22 cellular contexts compared by ENCODE assay signal in the genomic region with DNA sequence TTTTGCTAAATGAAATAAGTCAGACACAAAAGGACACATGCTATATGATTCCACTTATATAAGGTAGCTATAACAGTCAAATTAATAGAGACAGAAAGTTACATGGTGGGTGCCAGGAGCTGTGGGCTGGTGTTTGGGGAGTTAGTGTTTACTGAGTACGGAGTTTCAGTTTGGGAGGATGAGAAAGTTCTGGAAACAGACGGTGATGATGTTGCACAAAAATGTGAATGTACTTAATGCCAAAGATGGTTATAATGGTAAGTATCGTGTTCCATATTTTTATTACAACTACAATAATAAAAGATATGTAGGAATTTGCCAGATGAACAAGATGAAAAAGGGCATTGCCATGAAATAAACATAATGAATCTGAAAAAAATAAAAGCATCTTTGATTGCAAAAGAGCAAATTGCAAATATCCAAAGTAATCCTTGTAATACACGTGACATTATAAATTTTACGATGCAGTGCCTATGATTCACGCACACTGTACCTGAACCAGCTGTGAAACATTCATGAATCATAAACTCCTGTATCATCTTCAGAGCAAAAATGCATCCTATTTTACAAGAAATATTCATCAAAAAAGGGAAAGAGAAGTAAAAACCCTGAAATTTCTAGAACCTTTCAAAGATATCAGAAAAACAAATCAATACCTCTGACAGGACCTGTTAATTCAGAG.
DNase-seq lines count a peak whose midpoint lies in the region; FAIRE-seq and TF ChIP-seq lines count a peak whose summit lies in the region.
"Had no signal": no experiment of that assay in that cellular context is flagged by ENCODE, and none has a peak within 500 bp of the region (broad histone marks: within the 10 kb centered on the region; RNA-seq: fewer than 3 reads in every experiment).

No MANE protein-coding gene starts in this region.

- H3K27ac Mint-ChIP-seq in MCF 10A (ENCODE audit: low read depth, unreplicated experiment) (peak overlapping the region; percentile 5), mesothelial cell of epicardium (peak overlapping the region; percentile 88)
- H3K27ac Mint-ChIP-seq: CD4-positive, alpha-beta T cell; HFFc6 had no signal

- TF ChIP-seq CTCF in MCF 10A (IDR thresholded peaks at IDR 0.05; ENCODE audit: unreplicated experiment) = no peak
- no peak for TF ChIP-seq CTCF in breast epithelium (IDR thresholded peaks at IDR 0.05)
- no peak for TF ChIP-seq CTCF in epithelial cell of esophagus (IDR thresholded peaks at IDR 0.05; ENCODE audit: insufficient read depth, low read depth, low read length, missing control alignments)
- no peak for TF ChIP-seq CTCF in mesothelial cell of epicardium (IDR thresholded peaks at IDR 0.05; ENCODE audit: unreplicated experiment)
- no peak for TF ChIP-seq CTCF in brain microvascular endothelial cell (IDR thresholded peaks at IDR 0.05; ENCODE audit: low read depth, low read length, missing control alignments)

- in situ Hi-C loops in brain microvascular endothelial cell (cut with HindIII; ENCODE audit: low pct_ligation_motif_present, low sequenced_read_pairs) = no loop called here

- H3K36me3 ChIP-seq in breast epithelium (no peaks in the 10 kb centered on the region), brain microvascular endothelial cell (replicated peaks) (no peaks in the 10 kb centered on the region)

- H3K4me1 Mint-ChIP-seq in MCF 10A (ENCODE audit: insufficient read depth, unreplicated experiment) (peaks cover 20% of the 10 kb centered on the region), mesothelial cell of epicardium (peaks cover 24% of the 10 kb centered on the region)

- H3K27me3 Mint-ChIP-seq in MCF 10A (ENCODE audit: insufficient read depth, unreplicated experiment) = no peaks in the 10 kb centered on the region
- H3K27me3 Mint-ChIP-seq in mesothelial cell of epicardium (ENCODE audit: low read depth) = no peaks in the 10 kb centered on the region
- H3K27me3 Mint-ChIP-seq: CD4-positive, alpha-beta T cell had no signal

- H3K27me3 ChIP-seq in breast epithelium = no peaks in the 10 kb centered on the region
- H3K27me3 ChIP-seq in brain microvascular endothelial cell (replicated peaks) = no peaks in the 10 kb centered on the region

- no TSS peak for BruUV-seq in MCF 10A (replicated peaks; lab: Mats Ljungman, UMichigan)

- H3K4me3 ChIP-seq in breast epithelium = no peak overlapping the region
- no peak overlapping the region for H3K4me3 ChIP-seq in epithelial cell of esophagus (ENCODE audit: low read length)
- H3K4me3 ChIP-seq in brain microvascular endothelial cell (ENCODE audit: low read depth, low read length) = no peak overlapping the region
- H3K4me3 ChIP-seq: A549 had no signal

- H3K9me3 Mint-ChIP-seq in MCF 10A (ENCODE audit: unreplicated experiment) = no peaks in the 10 kb centered on the region
- H3K9me3 Mint-ChIP-seq in mesothelial cell of epicardium = peaks cover 48% of the 10 kb centered on the region

- CTCF ChIA-PET in MCF 10A (lab: Yijun Ruan, JAX) = interaction anchor here (1.0 to 1.6 kb wide), 2 partner anchors 9 to 15 kb away, joined by 3 to 13 read pairs; no protein-coding TSS in a partner anchor

- no peak for TF ChIP-seq POLR2A in breast epithelium (IDR thresholded peaks at IDR 0.05)

- H3K36me3 Mint-ChIP-seq in MCF 10A (ENCODE audit: insufficient read depth, unreplicated experiment) (no peaks in the 10 kb centered on the region), mesothelial cell of epicardium (peaks cover 35% of the 10 kb centered on the region)

- no peak for FAIRE-seq in urothelium cell line (lab: Jason Lieb, UNC)
- FAIRE-seq: A549, D721Med, GM12892, HTR-8/SVneo had no signal

- DNase-seq in MCF 10A (ENCODE audit: unreplicated experiment) (peak; percentile 31), breast epithelium (ENCODE audit: low spot score in 2 of 2) (no peak), epithelial cell of esophagus (ENCODE audit: low read depth) (peak; percentile 74), mesothelial cell of epicardium (ENCODE audit: low spot score in 2 of 2, unreplicated experiment in 2 of 2) (no peak), brain microvascular endothelial cell (no peak), cerebellar nuclear complex (lab: John Stamatoyannopoulos, UW) (no peak), urothelium cell line (ENCODE audit: low spot score) (no peak)
- DNase-seq: AML-193; Caco-2; CD4-positive, alpha-beta T cell; DMS79; GDM1; GOT3; H7; HFFc6 had no signal

- H3K4me1 ChIP-seq in breast epithelium = no peaks in the 10 kb centered on the region
- H3K4me1 ChIP-seq: A549, Caco-2 had no signal

- POLR2A ChIA-PET in MCF 10A (lab: Yijun Ruan, JAX) = interaction anchor here (1.0 to 1.5 kb wide), 2 partner anchors 8 to 81 kb away, joined by 3 to 4 read pairs; no protein-coding TSS in a partner anchor

- intact Hi-C loops in MCF 10A (cut with micrococcal nuclease) = no loop called here
- intact Hi-C loops in breast epithelium (cut with DNase I; ENCODE audit: low total_unique reads) = no loop called here

- H3K9me3 ChIP-seq in breast epithelium = no peaks in the 10 kb centered on the region
- H3K9me3 ChIP-seq: A549, Caco-2 had no signal

- no peak overlapping the region for H3K4me3 Mint-ChIP-seq in MCF 10A (ENCODE audit: unreplicated experiment)
- H3K4me3 Mint-ChIP-seq in mesothelial cell of epicardium = no peak overlapping the region
- H3K4me3 Mint-ChIP-seq: CD4-positive, alpha-beta T cell; HFFc6 had no signal

- no peak overlapping the region for H3K27ac ChIP-seq in breast epithelium
- no peak overlapping the region for H3K27ac ChIP-seq in brain microvascular endothelial cell
- H3K27ac ChIP-seq: 22Rv1, A549, C4-2B, HL-60 had no signal

Comparison
In these comparisons a context has a peak if more than half of its experiments do, and no peak if none do; other contexts are left out.
1. DNase-seq: peak in MCF 10A (single experiment) and epithelial cell of esophagus (single experiment); none in breast epithelium (0 of 2), mesothelial cell of epicardium (0 of 2), brain microvascular endothelial cell (single experiment), cerebellar nuclear complex (0 of 2) and urothelium cell line (single experiment).